ENCODE assay signal across 36 cellular contexts in genomic region chr6:118092086-118092485, GRCh38.
"Had no signal": no experiment of that assay in that cellular context is flagged by ENCODE, and none has a peak within 500 bp of the region (broad histone marks: within the 10 kb centered on the region; RNA-seq: fewer than 3 reads in every experiment).

No MANE protein-coding gene starts in this region.

- H3K27me3 ChIP-seq: MG63 had no signal

- H3K36me3 ChIP-seq: MG63 had no signal

- DNase-seq: Kasumi-1, MG63, MM.1S, MV-4-11, NCI-H1048, NCI-H1092, NCI-H1092 treated with DMSO at 0.1 percent for 48 hours, NCI-H1105, NCI-H1105 treated with DMSO at 0.1 percent for 48 hours, NCI-H1417, NCI-H1417 treated with DMSO at 0.1 percent for 48 hours, NCI-H1436, NCI-H1436 treated with DMSO at 0.1 percent for 48 hours, NCI-H146, NCI-H1694, NCI-H1694 treated with DMSO at 0.1 percent for 48 hours, NCI-H187, NCI-H187 treated with DMSO at 0.1 percent for 48 hours, NCI-H1930, NCI-H2029, NCI-H2029 treated with DMSO at 0.1 percent for 48 hours, NCI-H2081, NCI-H2081 treated with DMSO at 0.1 percent for 48 hours, NCI-H2107, NCI-H2171, NCI-H2171 treated with DMSO at 0.1 percent for 48 hours, NCI-H2227 treated with DMSO at 0.1 percent for 48 hours, NCI-H226, NCI-H345, NCI-H446, NCI-H446 treated with DMSO at 0.1 percent for 48 hours, NCI-H510A, NCI-H510A treated with DMSO at 0.1 percent for 48 hours, NCI-H524, NCI-H524 treated with DMSO at 0.1 percent for 48 hours, NCI-H526 had no signal

- H3K4me3 ChIP-seq: MG63 had no signal
